13 cellular contexts compared by ENCODE assay signal in genomic region chr4:84379881-84380618, GRCh38.
A peak's percentile ranks its signal among the peaks of the same experiment; 100 is the strongest.
DNase-seq lines count a peak whose midpoint lies in the region.
"Had no signal": no experiment of that assay in that cellular context is flagged by ENCODE, and none has a peak within 500 bp of the region (broad histone marks: within the 10 kb centered on the region; RNA-seq: fewer than 3 reads in every experiment).

No MANE protein-coding gene starts in this region.

- H3K4me1 ChIP-seq in adipocyte (ENCODE audit: control insufficient read depth, insufficient read depth, low read length): peaks cover 8% of the 10 kb centered on the region
- H3K4me1 ChIP-seq in iPS-15b (ENCODE audit: control insufficient read depth, insufficient read depth, low read length): peaks cover 19% of the 10 kb centered on the region
- H3K4me1 ChIP-seq: upper lobe of left lung had no signal

- H3K36me3 ChIP-seq in adipocyte (ENCODE audit: control insufficient read depth, insufficient read depth, low read length, severe bottlenecking) (no peaks in the 10 kb centered on the region), iPS-15b (ENCODE audit: control insufficient read depth, insufficient read depth, low read length) (no peaks in the 10 kb centered on the region)
- H3K36me3 ChIP-seq: upper lobe of left lung had no signal

- no peak overlapping the region for H3K9ac ChIP-seq in adipocyte (ENCODE audit: low read length)
- no peak overlapping the region for H3K9ac ChIP-seq in iPS-15b (ENCODE audit: low read depth, low read length)

- H3K4me3 ChIP-seq in adipocyte (ENCODE audit: low read length): peak overlapping the region; percentile 47
- H3K4me3 ChIP-seq in iPS-15b (ENCODE audit: low read depth, low read length): peak overlapping the region; percentile 9
- H3K4me3 ChIP-seq: upper lobe of left lung had no signal

- DNase-seq in ACHN (peak; percentile 94), HPDE6-E6E7 (ENCODE audit: extremely low spot score) (peak; percentile 51), adipocyte (ENCODE audit: low read depth) (no peak), 8988T (no peak), NCI-H2196 treated with DMSO at 0.1 percent for 48 hours (lab: John Stamatoyannopoulos, UW; ENCODE audit: unreplicated experiment) (no peak), cerebellar nuclear complex (lab: John Stamatoyannopoulos, UW) (no peak), superior temporal gyrus (ENCODE audit: extremely low spot score) (no peak)
- DNase-seq: activated CD4-positive, alpha-beta T cell treated with anti-CD3 and anti-CD28 coated beads, Interleukin-2, amount 10 ng/mL, durations not matched to agents 24 days and 14 days; GDM1; naive B cell; NCI-H1105; upper lobe of left lung had no signal

- H3K9me3 ChIP-seq in adipocyte (ENCODE audit: control insufficient read depth, low read length): no peaks in the 10 kb centered on the region
- no peaks in the 10 kb centered on the region for H3K9me3 ChIP-seq in iPS-15b (ENCODE audit: control insufficient read depth, insufficient read depth, low read length)
- H3K9me3 ChIP-seq: upper lobe of left lung had no signal

- peaks cover 4% of the 10 kb centered on the region for H3K27me3 ChIP-seq in adipocyte (replicated peaks; ENCODE audit: control insufficient read depth, insufficient read depth, low read length)
- H3K27me3 ChIP-seq in iPS-15b (ENCODE audit: control insufficient read depth, insufficient read depth, low read length): peaks cover 10% of the 10 kb centered on the region
- H3K27me3 ChIP-seq: upper lobe of left lung had no signal

- in situ Hi-C loops in ACHN (cut with HindIII; ENCODE audit: low pct_ligation_motif_present, low pct_unique_long_range_greater_than_20kb, low sequenced_read_pairs): no loop called here

Comparison
In these comparisons a context has a peak if more than half of its experiments do, and no peak if none do; other contexts are left out.
1. DNase-seq: peak in ACHN (single experiment) and HPDE6-E6E7 (single experiment); none in adipocyte (single experiment), 8988T (single experiment), NCI-H2196 treated with DMSO at 0.1 percent for 48 hours (single experiment), cerebellar nuclear complex (0 of 2) and superior temporal gyrus (single experiment).